8 cellular contexts compared by ENCODE assay signal in genomic region chr1:212415107-212415841, GRCh38.
DNase-seq lines count a peak whose midpoint lies in the region; ATAC-seq lines count a peak whose summit lies in the region.

No MANE protein-coding gene starts in this region.

- DNase-seq in activated CD8-positive, alpha-beta memory T cell treated with anti-CD3 and anti-CD28 coated beads for 24 hours, result peak; percentile 61
- DNase-seq in activated CD8-positive, alpha-beta memory T cell treated with anti-CD3 and anti-CD28 coated beads, Interleukin-2, amount 50 U/mL, for 4 hours, result no peak
- DNase-seq in UCSD-AML1 (lab: John Stamatoyannopoulos, UW; ENCODE audit: unreplicated experiment), result peak; percentile 46
- peak; percentile 97 for DNase-seq in globus pallidus (ENCODE audit: low spot score)
- no peak for DNase-seq in skeletal muscle cell (ENCODE audit: low read depth)
- DNase-seq in islet precursor cell, result no peak
- no peak for DNase-seq in NCI-H524 treated with DMSO at 0.1 percent for 48 hours (lab: John Stamatoyannopoulos, UW)

- peak overlapping the region; percentile 75 for H3K4me3 ChIP-seq in skeletal muscle cell (ENCODE audit: low read depth, low read length)

- no peak for ATAC-seq in GM21723 (IDR thresholded peaks at IDR 0.05; ENCODE audit: unreplicated experiment)

Comparison
In these comparisons a context has a peak if more than half of its experiments do, and no peak if none do; other contexts are left out.
1. DNase-seq: peak in activated CD8-positive, alpha-beta memory T cell treated with anti-CD3 and anti-CD28 coated beads for 24 hours (single experiment), UCSD-AML1 (single experiment) and globus pallidus (single experiment); none in activated CD8-positive, alpha-beta memory T cell treated with anti-CD3 and anti-CD28 coated beads, Interleukin-2, amount 50 U/mL, for 4 hours (single experiment), skeletal muscle cell (single experiment), islet precursor cell (single experiment) and NCI-H524 treated with DMSO at 0.1 percent for 48 hours (single experiment).